Comparison of ENCODE assay signal across 1 cellular context in the genomic region with DNA sequence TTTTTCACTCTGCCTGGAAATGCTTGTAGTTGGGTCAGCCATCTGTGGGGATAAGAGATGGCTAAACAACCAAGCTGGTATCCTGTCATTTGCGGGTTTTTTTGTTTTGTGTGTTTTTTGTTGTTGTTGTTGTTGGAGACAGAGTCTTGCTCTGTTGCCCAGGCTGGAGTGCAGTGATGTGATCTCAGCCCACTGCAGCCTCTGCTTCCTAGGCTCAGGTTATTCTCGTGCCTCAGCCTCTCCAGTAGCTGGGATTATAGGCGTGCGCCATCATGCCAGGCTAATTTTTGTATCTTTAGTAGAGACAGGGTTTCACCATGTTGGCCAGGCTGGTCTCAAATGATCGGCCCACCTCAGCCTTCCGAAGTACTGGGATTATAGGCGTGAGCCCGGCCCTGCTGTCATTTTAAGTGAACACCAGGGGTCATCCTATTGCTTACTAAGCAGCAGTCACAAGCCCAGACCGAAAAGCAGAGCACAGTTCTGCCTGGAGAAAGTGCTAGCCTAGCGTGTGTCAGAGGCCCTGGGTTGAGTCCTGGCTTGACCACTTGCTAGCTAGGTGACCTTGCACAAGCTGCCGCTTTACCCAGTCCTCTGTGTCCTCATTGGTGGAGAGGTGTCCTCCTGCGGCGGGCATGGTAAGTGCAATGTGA.
TF ChIP-seq lines count a peak whose summit lies in the region.

No MANE protein-coding gene starts in this region.

TF ChIP-seq in endothelial cell of umbilical vein, 7 proteins besides CTCF, POLR2A, EP300 and RAD21:
- TF ChIP-seq GATA2 (IDR thresholded peaks at IDR 0.05; ENCODE audit: insufficient read depth, insufficient read length, low read depth, low read length) (no peak), MAX (IDR thresholded peaks at IDR 0.05; ENCODE audit: insufficient read depth, insufficient read length) (no peak), POLR2AphosphoS5 (IDR thresholded peaks at IDR 0.05; ENCODE audit: insufficient read depth, low read depth, low read length) (no peak), FOS (IDR thresholded peaks at IDR 0.05; ENCODE audit: borderline replicate concordance, insufficient read depth, low read length) (no peak), JUN (IDR thresholded peaks at IDR 0.05; ENCODE audit: borderline replicate concordance, insufficient read depth, insufficient read length, low read depth) (no peak), EZH2 (IDR thresholded peaks at IDR 0.05; ENCODE audit: borderline replicate concordance, low read depth, low read length, severe bottlenecking) (no peak), MYC (IDR thresholded peaks at IDR 0.05; ENCODE audit: low read depth, low read length) (no peak)
